In the genomic region with DNA sequence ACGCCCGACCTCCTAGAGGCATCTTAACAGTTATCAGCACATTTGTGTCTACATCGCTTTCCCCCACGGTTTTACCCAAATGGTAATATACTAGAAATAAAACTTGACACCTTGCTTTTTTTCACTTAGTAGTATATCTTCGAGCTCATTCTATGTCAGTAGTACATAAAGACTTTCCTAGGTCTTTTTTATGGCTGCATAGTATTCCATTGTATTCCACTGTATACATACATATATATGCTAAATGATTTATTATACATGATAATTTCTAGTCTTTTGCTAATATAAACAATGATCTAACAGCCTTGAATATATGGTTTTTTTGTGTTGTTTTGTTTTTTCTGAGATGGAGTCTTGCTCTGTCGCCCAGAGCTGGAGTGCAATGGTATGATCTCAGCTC, we compare ENCODE assay signal across 2 cellular contexts.
TF ChIP-seq lines count a peak whose summit lies in the region.

No MANE protein-coding gene starts in this region.

TF ChIP-seq in HEK293, 187 proteins besides CTCF, POLR2A, EP300 and RAD21:
- TF ChIP-seq KLF7 (tag by site-specific recombination; IDR thresholded peaks at IDR 0.05; ENCODE audit: borderline replicate concordance) = no peak
- TF ChIP-seq ZNF146 (tag by site-specific recombination; IDR thresholded peaks at IDR 0.05) = peak; percentile 43; the same call in 1 of the 2 replicates

TF ChIP-seq in K562, 482 proteins besides CTCF, POLR2A, EP300 and RAD21:
- TF ChIP-seq ZNF146 (CRISPR knock-in tag; IDR thresholded peaks at IDR 0.05; ENCODE audit: unreplicated experiment) (peak; percentile 84), ASH1L (IDR thresholded peaks at IDR 0.05; ENCODE audit: borderline replicate concordance, low read depth, partially characterized antibody) (no peak), RBM25 (IDR thresholded peaks at IDR 0.05; ENCODE audit: low read depth, low read length, severe bottlenecking) (peak; percentile 79), BCOR (IDR thresholded peaks at IDR 0.05) (peak; percentile 30; the same call in 1 of the 2 replicates), HMG20B (CRISPR knock-in tag; IDR thresholded peaks at IDR 0.05) (no peak)
TF ChIP-seq in K562: peak in this region for 3.
